ENCODE assay signal across 37 cellular contexts in genomic region chr10:48412933-48413332, GRCh38.
"Had no signal": no experiment of that assay in that cellular context is flagged by ENCODE, and none has a peak within 500 bp of the region (broad histone marks: within the 10 kb centered on the region; RNA-seq: fewer than 3 reads in every experiment).

No MANE protein-coding gene starts in this region.

- H3K4me1 Mint-ChIP-seq: activated B cell treated with CpG ODN at 0.5 μM for 24 hours; activated CD4-positive, alpha-beta T cell treated with anti-CD3 and anti-CD28 coated beads for 36 hours; activated CD4-positive, alpha-beta T cell treated with anti-CD3 and anti-CD28 coated beads, Interleukin-2, amount 10 ng/mL, durations not matched to agents 7 days and 5 days; activated naive CD4-positive, alpha-beta T cell treated with anti-CD3 and anti-CD28 coated beads, Interleukin-2, amount 10 ng/mL, durations not matched to agents 7 days and 5 days; activated naive CD4-positive, alpha-beta T cell treated with anti-CD3 and anti-CD28 coated beads, Interleukin-2, amount 50 U/mL, for 24 hours; activated naive CD8-positive, alpha-beta T cell treated with anti-CD3 and anti-CD28 coated beads, Interleukin-2, amount 10 ng/mL, durations not matched to agents 7 days and 5 days; activated naive CD8-positive, alpha-beta T cell treated with anti-CD3 and anti-CD28 coated beads, Interleukin-2, amount 50 U/mL, for 24 hours had no signal

- H3K4me3 Mint-ChIP-seq: activated B cell treated with CpG ODN at 0.5 μM for 24 hours; activated CD4-positive, alpha-beta memory T cell treated with anti-CD3 and anti-CD28 coated beads, Interleukin-2, amount 10 ng/mL, durations not matched to agents 7 days and 5 days; activated CD4-positive, alpha-beta T cell treated with anti-CD3 and anti-CD28 coated beads for 36 hours; activated CD4-positive, alpha-beta T cell treated with anti-CD3 and anti-CD28 coated beads, Interleukin-2, amount 10 ng/mL, durations not matched to agents 7 days and 5 days; activated CD8-positive, alpha-beta memory T cell treated with anti-CD3 and anti-CD28 coated beads, Interleukin-2, amount 10 ng/mL, durations not matched to agents 7 days and 5 days; activated CD8-positive, alpha-beta T cell treated with anti-CD3 and anti-CD28 coated beads, Interleukin-2, amount 10 ng/mL, durations not matched to agents 7 days and 5 days; activated naive CD4-positive, alpha-beta T cell treated with anti-CD3 and anti-CD28 coated beads, Interleukin-2, amount 10 ng/mL, durations not matched to agents 7 days and 5 days; activated naive CD4-positive, alpha-beta T cell treated with anti-CD3 and anti-CD28 coated beads, Interleukin-2, amount 50 U/mL, for 24 hours; activated naive CD8-positive, alpha-beta T cell; activated naive CD8-positive, alpha-beta T cell treated with anti-CD3 and anti-CD28 coated beads, Interleukin-2, amount 10 ng/mL, durations not matched to agents 7 days and 5 days; activated naive CD8-positive, alpha-beta T cell treated with anti-CD3 and anti-CD28 coated beads, Interleukin-2, amount 50 U/mL, for 24 hours; activated T-cell treated with anti-CD3 and anti-CD28 coated beads, Interleukin-2, amount 50 U/mL, for 24 hours; T-helper 1 cell treated with Interleukin-12 subunit alpha and Interleukin-12 subunit beta and Interleukin-4 antibody, amounts not matched to agents 30 μg/mL and 1 μg/mL, for 36 hours; T-helper 2 cell treated with Interferon-gamma antibody and Interleukin-4, amounts not matched to agents 5 μg/mL and 100 μg/mL, for 36 hours had no signal

- H3K36me3 ChIP-seq: breast epithelium had no signal

- H3K27ac ChIP-seq: ascending aorta, body of pancreas, brain microvascular endothelial cell, breast epithelium, VCaP had no signal

- H3K27ac Mint-ChIP-seq: activated B cell treated with CpG ODN at 0.5 μM for 24 hours; activated CD4-positive, alpha-beta memory T cell treated with anti-CD3 and anti-CD28 coated beads, Interleukin-2, amount 10 ng/mL, durations not matched to agents 7 days and 5 days; activated CD4-positive, alpha-beta T cell treated with anti-CD3 and anti-CD28 coated beads for 36 hours; activated CD4-positive, alpha-beta T cell treated with anti-CD3 and anti-CD28 coated beads, Interleukin-2, amount 10 ng/mL, durations not matched to agents 7 days and 5 days; activated CD8-positive, alpha-beta memory T cell treated with anti-CD3 and anti-CD28 coated beads, Interleukin-2, amount 10 ng/mL, durations not matched to agents 7 days and 5 days; activated CD8-positive, alpha-beta T cell treated with anti-CD3 and anti-CD28 coated beads, Interleukin-2, amount 10 ng/mL, durations not matched to agents 7 days and 5 days; activated naive CD4-positive, alpha-beta T cell treated with anti-CD3 and anti-CD28 coated beads, Interleukin-2, amount 10 ng/mL, durations not matched to agents 7 days and 5 days; activated naive CD4-positive, alpha-beta T cell treated with anti-CD3 and anti-CD28 coated beads, Interleukin-2, amount 50 U/mL, for 24 hours; activated naive CD8-positive, alpha-beta T cell; activated naive CD8-positive, alpha-beta T cell treated with anti-CD3 and anti-CD28 coated beads, Interleukin-2, amount 10 ng/mL, durations not matched to agents 7 days and 5 days; activated naive CD8-positive, alpha-beta T cell treated with anti-CD3 and anti-CD28 coated beads, Interleukin-2, amount 50 U/mL, for 24 hours; activated T-cell treated with anti-CD3 and anti-CD28 coated beads, Interleukin-2, amount 50 U/mL, for 24 hours; activated T-helper 2 cell treated with anti-CD3 and anti-CD28 coated beads, Interferon-gamma antibody, Interleukin-2, Interleukin-4, amounts not matched to agents 10 μg/mL and 5 μg/mL and 100 μg/mL, durations not matched to agents 14 hours and 24 hours and 36 hours; T-helper 1 cell treated with Interleukin-12 subunit alpha and Interleukin-12 subunit beta and Interleukin-4 antibody, amounts not matched to agents 30 μg/mL and 1 μg/mL, for 36 hours; T-helper 2 cell treated with Interferon-gamma antibody and Interleukin-4, amounts not matched to agents 5 μg/mL and 100 μg/mL, for 36 hours had no signal

- ATAC-seq: activated CD4-positive, alpha-beta T cell treated with anti-CD3 and anti-CD28 coated beads for 36 hours; activated CD4-positive, CD25-positive, alpha-beta regulatory T cell treated with anti-CD3 and anti-CD28 coated beads, Interleukin-2, amount 50 U/mL, for 24 hours; activated CD8-positive, alpha-beta memory T cell treated with anti-CD3 and anti-CD28 coated beads, Interleukin-2, amount 10 ng/mL, durations not matched to agents 7 days and 5 days; activated CD8-positive, alpha-beta T cell treated with anti-CD3 and anti-CD28 coated beads, Interleukin-2, amount 10 ng/mL, durations not matched to agents 7 days and 5 days; activated naive CD8-positive, alpha-beta T cell treated with anti-CD3 and anti-CD28 coated beads, Interleukin-2, amount 50 U/mL, for 24 hours; body of pancreas had no signal

- H3K4me1 ChIP-seq: ascending aorta, breast epithelium had no signal

- H3K27me3 ChIP-seq: ascending aorta, body of pancreas, brain microvascular endothelial cell, breast epithelium had no signal

- DNase-seq: activated B cell treated with CpG ODN at 0.5 μM for 24 hours; activated CD4-positive, alpha-beta memory T cell treated with anti-CD3 and anti-CD28 coated beads, Interleukin-2, amount 10 ng/mL, durations not matched to agents 7 days and 5 days; activated CD4-positive, alpha-beta T cell treated with anti-CD3 and anti-CD28 coated beads for 1 hour; activated CD4-positive, alpha-beta T cell treated with anti-CD3 and anti-CD28 coated beads for 36 hours; activated CD4-positive, alpha-beta T cell treated with anti-CD3 and anti-CD28 coated beads for 48 hours; activated CD4-positive, alpha-beta T cell treated with anti-CD3 and anti-CD28 coated beads, Interleukin-2, amount 10 ng/mL, durations not matched to agents 7 days and 5 days; activated CD4-positive, alpha-beta T cell treated with anti-CD3 and anti-CD28 coated beads, Interleukin-2, amount 50 U/mL, for 48 hours; activated CD8-positive, alpha-beta memory T cell treated with anti-CD3 and anti-CD28 coated beads for 24 hours; activated CD8-positive, alpha-beta memory T cell treated with anti-CD3 and anti-CD28 coated beads, Interleukin-2, amount 10 ng/mL, durations not matched to agents 7 days and 5 days; activated CD8-positive, alpha-beta memory T cell treated with anti-CD3 and anti-CD28 coated beads, Interleukin-2, amount 50 U/mL, for 48 hours; activated CD8-positive, alpha-beta T cell treated with anti-CD3 and anti-CD28 coated beads, Interleukin-2, amount 10 ng/mL, durations not matched to agents 7 days and 5 days; activated effector memory CD4-positive, alpha-beta T cell treated with Interleukin-2 at 50 U/mL for 16 hours; activated gamma-delta T cell; activated naive CD4-positive, alpha-beta T cell treated with anti-CD3 and anti-CD28 coated beads, Interleukin-2, amount 10 ng/mL, durations not matched to agents 7 days and 5 days; activated naive CD4-positive, alpha-beta T cell treated with Interleukin-2 at 50 U/mL for 16 hours; activated naive CD8-positive, alpha-beta T cell treated with anti-CD3 and anti-CD28 coated beads, Interleukin-2, amount 10 ng/mL, durations not matched to agents 7 days and 5 days; activated naive CD8-positive, alpha-beta T cell treated with anti-CD3 and anti-CD28 coated beads, Interleukin-2, amount 50 U/mL, for 24 hours; activated T-cell treated with anti-CD3 and anti-CD28 coated beads, Interleukin-2, amount 50 U/mL, for 24 hours; activated T-cell treated with anti-CD3 and anti-CD28 coated beads, Interleukin-2, amount 50 U/mL, for 48 hours; amygdala; anterior cingulate cortex; body of pancreas; brain microvascular endothelial cell; central memory CD4-positive, alpha-beta T cell; T-helper 1 cell; T-helper 2 cell; T-helper 9 cell had no signal

- H3K27me3 Mint-ChIP-seq: activated B cell treated with CpG ODN at 0.5 μM for 24 hours; activated CD4-positive, alpha-beta memory T cell treated with anti-CD3 and anti-CD28 coated beads, Interleukin-2, amount 10 ng/mL, durations not matched to agents 7 days and 5 days; activated CD4-positive, alpha-beta T cell treated with anti-CD3 and anti-CD28 coated beads for 36 hours; activated CD4-positive, alpha-beta T cell treated with anti-CD3 and anti-CD28 coated beads, Interleukin-2, amount 10 ng/mL, durations not matched to agents 7 days and 5 days; activated CD8-positive, alpha-beta memory T cell treated with anti-CD3 and anti-CD28 coated beads, Interleukin-2, amount 10 ng/mL, durations not matched to agents 7 days and 5 days; activated naive CD4-positive, alpha-beta T cell treated with anti-CD3 and anti-CD28 coated beads, Interleukin-2, amount 10 ng/mL, durations not matched to agents 7 days and 5 days; activated naive CD4-positive, alpha-beta T cell treated with anti-CD3 and anti-CD28 coated beads, Interleukin-2, amount 50 U/mL, for 24 hours; activated naive CD8-positive, alpha-beta T cell; activated naive CD8-positive, alpha-beta T cell treated with anti-CD3 and anti-CD28 coated beads, Interleukin-2, amount 10 ng/mL, durations not matched to agents 7 days and 5 days; activated naive CD8-positive, alpha-beta T cell treated with anti-CD3 and anti-CD28 coated beads, Interleukin-2, amount 50 U/mL, for 24 hours; activated T-cell treated with anti-CD3 and anti-CD28 coated beads, Interleukin-2, amount 50 U/mL, for 24 hours had no signal

- H3K4me3 ChIP-seq: ascending aorta, body of pancreas, breast epithelium had no signal

- FAIRE-seq: TTC549 had no signal
